ENCODE assay signal across 9 cellular contexts in genomic region chr4:22483551-22483981, GRCh38. TPM values are rescaled to one million over a fixed set of nuclear protein-coding genes. Genes with fewer than 3 reads are reported as not detected.
DNase-seq lines count a peak whose midpoint lies in the region; ATAC-seq and TF ChIP-seq lines count a peak whose summit lies in the region.
"Had no signal": no experiment of that assay in that cellular context is flagged by ENCODE, and none has a peak within 500 bp of the region (broad histone marks: within the 10 kb centered on the region; RNA-seq: fewer than 3 reads in every experiment).

No MANE protein-coding gene starts in this region.

- H3K27ac ChIP-seq in suprapubic skin, result no peak overlapping the region

- peaks cover 52% of the 10 kb centered on the region for H3K4me1 Mint-ChIP-seq in mesothelial cell of epicardium

- H3K36me3 Mint-ChIP-seq in mesothelial cell of epicardium, result peaks cover 6% of the 10 kb centered on the region

- H3K9me3 ChIP-seq in suprapubic skin, result no peaks in the 10 kb centered on the region

- WGBS in suprapubic skin, result 46% methylated on average over 1 of the region's 1 CpG

- TF ChIP-seq CTCF in mesothelial cell of epicardium (IDR thresholded peaks at IDR 0.05; ENCODE audit: unreplicated experiment) (no peak), suprapubic skin (IDR thresholded peaks at IDR 0.05) (no peak)

- H3K9me3 Mint-ChIP-seq in mesothelial cell of epicardium, result no peaks in the 10 kb centered on the region

- peak overlapping the region; percentile 63 for H3K27ac Mint-ChIP-seq in mesothelial cell of epicardium

- no peaks in the 10 kb centered on the region for H3K36me3 ChIP-seq in suprapubic skin

- DNase-seq in GM03348 (ENCODE audit: low spot score) (peak; percentile 30), LHCN-M2 (ENCODE audit: low read depth) (peak; percentile 86), astrocyte of the hippocampus (ENCODE audit: low read depth, low spot score) (peak; percentile 36), mesothelial cell of epicardium (ENCODE audit: low spot score in 2 of 2, unreplicated experiment in 2 of 2) (no peak), suprapubic skin (ENCODE audit: low spot score in 2 of 2) (no peak)
- DNase-seq: NCI-H510A had no signal

- H3K4me3 Mint-ChIP-seq in mesothelial cell of epicardium, result no peak overlapping the region

- H3K4me1 ChIP-seq in suprapubic skin, result peaks cover 10% of the 10 kb centered on the region

- no peak for TF ChIP-seq POLR2A in suprapubic skin (IDR thresholded peaks at IDR 0.05)

- no peak overlapping the region for H3K4me3 ChIP-seq in suprapubic skin

- no peak for TF ChIP-seq EP300 in suprapubic skin (IDR thresholded peaks at IDR 0.05)

- no peaks in the 10 kb centered on the region for H3K27me3 ChIP-seq in suprapubic skin

- H3K27me3 Mint-ChIP-seq in mesothelial cell of epicardium (ENCODE audit: low read depth), result no peaks in the 10 kb centered on the region

- no peak for ATAC-seq in GM19455 (IDR thresholded peaks at IDR 0.05; ENCODE audit: unreplicated experiment)
- no peak for ATAC-seq in GM19351 (IDR thresholded peaks at IDR 0.05; ENCODE audit: unreplicated experiment)
- no peak for ATAC-seq in GM19324 (IDR thresholded peaks at IDR 0.05; ENCODE audit: low FRiP score, unreplicated experiment)

RNA-seq across cellular contexts. Expression of gene ADGRA3, which starts 32.3 kb away (rescaled TPM):
- total RNA-seq in LHCN-M2 (2014; rRNA removed) (25.5 and 29.2 TPM in 2 replicates), mesothelial cell of epicardium (104 to 109 TPM (median 105 TPM) in 3 replicates), suprapubic skin (10 to 100 TPM; 10.4 to 32.2 (median 19.8) TPM)
- 10.2 TPM for polyA plus RNA-seq in LHCN-M2 (2012)

Comparison
In these comparisons a context has a peak if more than half of its experiments do, and no peak if none do; other contexts are left out.
1. DNase-seq: peak in GM03348 (single experiment), LHCN-M2 (single experiment) and astrocyte of the hippocampus (single experiment); none in mesothelial cell of epicardium (0 of 2) and suprapubic skin (0 of 2).